In genomic region chr18:76494181-76494540, GRCh38 we compare ENCODE assay signal across 8 cellular contexts. TPM values are rescaled to one million over a fixed set of nuclear protein-coding genes. Genes with fewer than 3 reads are reported as not detected.
A peak's percentile ranks its signal among the peaks of the same experiment; 100 is the strongest.
DNase-seq lines count a peak whose midpoint lies in the region; ATAC-seq, FAIRE-seq and TF ChIP-seq lines count a peak whose summit lies in the region.

No MANE protein-coding gene starts in this region.

- peak overlapping the region; percentile 88 to 93 (median 91) for H3K4me3 Mint-ChIP-seq in nephron

- H3K27ac ChIP-seq in esophagus (ENCODE audit: low read depth in 2 of 2, low read length in 1 of 2), result peak overlapping the region; percentile 80 to 91

- H3K4me3 ChIP-seq in BE2C (ENCODE audit: low read depth, low read length) (peak overlapping the region; percentile 76), esophagus (ENCODE audit: low read depth in 1 of 2, low read length in 2 of 2) (peak overlapping the region; percentile 49 to 66)

- WGBS in esophagus, 2 donors, result 1% methylated on average over 21 of the region's 21 CpGs

- no peaks in the 10 kb centered on the region for H3K36me3 Mint-ChIP-seq in nephron (ENCODE audit: low read depth)

- no peaks in the 10 kb centered on the region for H3K27me3 ChIP-seq in BE2C
- no peaks in the 10 kb centered on the region for H3K27me3 ChIP-seq in esophagus (ENCODE audit: control insufficient read depth in 1 of 2, insufficient read depth in 2 of 2, low read length in 2 of 2)

- FAIRE-seq in D721Med (lab: Jason Lieb, UNC), result no peak

- H3K27ac Mint-ChIP-seq in nephron, result peak overlapping the region; percentile 83 to 97 (median 96)

- no peaks in the 10 kb centered on the region for H3K27me3 Mint-ChIP-seq in nephron (ENCODE audit: low read depth)

- no peaks in the 10 kb centered on the region for H3K9me3 Mint-ChIP-seq in nephron

- H3K4me1 ChIP-seq in BE2C (no peaks in the 10 kb centered on the region), esophagus (ENCODE audit: control insufficient read depth in 2 of 2, insufficient read depth in 2 of 2, low read length in 1 of 2) (no peaks in the 10 kb centered on the region)

- peaks cover 20% of the 10 kb centered on the region for H3K4me1 Mint-ChIP-seq in nephron

- H3K9me3 ChIP-seq in BE2C, result no peaks in the 10 kb centered on the region
- H3K9me3 ChIP-seq in esophagus (ENCODE audit: control insufficient read depth in 2 of 2, insufficient read depth in 1 of 2, low read depth in 1 of 2, low read length in 1 of 2), result no peaks in the 10 kb centered on the region

- H3K36me3 ChIP-seq in BE2C (no peaks in the 10 kb centered on the region), esophagus (ENCODE audit: control insufficient read depth in 2 of 2, insufficient read depth in 2 of 2, low read length in 1 of 2) (no peaks in the 10 kb centered on the region)

- TF ChIP-seq CTCF in BE2C (IDR thresholded peaks at IDR 0.05; ENCODE audit: low read depth, low read length), result no peak
- no peak for TF ChIP-seq CTCF in nephron (IDR thresholded peaks at IDR 0.05; ENCODE audit: unreplicated experiment in 3 of 3)
- no peak for TF ChIP-seq CTCF in D721Med (IDR thresholded peaks at IDR 0.05; ENCODE audit: insufficient read depth, missing control alignments)

- peak; percentile 44 for DNase-seq in BE2C
- DNase-seq in HCEC 1CT, result peak; percentile 28
- DNase-seq in effector CD4-positive, alpha-beta T cell, result no peak
- no peak for DNase-seq in activated gamma-delta T cell treated with Interleukin-2 at 50 U/mL for 16 hours
- DNase-seq in D721Med (ENCODE audit: insufficient read length, low spot score), result no peak

- peak; percentile 7; the same call in 1 of the 3 replicates for ATAC-seq in SK-N-SH treated with all-trans-retinoic acid at 6 μM for 48 hours

TF ChIP-seq in SK-N-SH treated with all-trans-retinoic acid at 6 μM for 48 hours, 23 proteins besides CTCF, POLR2A, EP300 and RAD21:
- no peak for TF ChIP-seq PPARA (CRISPR knock-in tag; IDR thresholded peaks at IDR 0.05; ENCODE audit: borderline replicate concordance)
- no peak for TF ChIP-seq BACH2 (CRISPR knock-in tag; IDR thresholded peaks at IDR 0.05; ENCODE audit: borderline replicate concordance)

RNA-seq across cellular contexts. Expression of gene ZNF516, which starts 0.9 kb away (rescaled TPM):
- polyA plus RNA-seq in BE2C (2012; ENCODE audit: insufficient read depth, insufficient read length, low read depth), result 11.1 TPM
- polyA plus RNA-seq in esophagus, result 1 to 10 TPM; 4.0 to 5.4 TPM

Comparison
In these comparisons a context has a peak if more than half of its experiments do, and no peak if none do; other contexts are left out.
1. DNase-seq: peak in BE2C (single experiment) and HCEC 1CT (single experiment); none in effector CD4-positive, alpha-beta T cell (single experiment), activated gamma-delta T cell treated with Interleukin-2 at 50 U/mL for 16 hours (single experiment) and D721Med (single experiment).